ENCODE assay signal across 8 cellular contexts in the genomic region with DNA sequence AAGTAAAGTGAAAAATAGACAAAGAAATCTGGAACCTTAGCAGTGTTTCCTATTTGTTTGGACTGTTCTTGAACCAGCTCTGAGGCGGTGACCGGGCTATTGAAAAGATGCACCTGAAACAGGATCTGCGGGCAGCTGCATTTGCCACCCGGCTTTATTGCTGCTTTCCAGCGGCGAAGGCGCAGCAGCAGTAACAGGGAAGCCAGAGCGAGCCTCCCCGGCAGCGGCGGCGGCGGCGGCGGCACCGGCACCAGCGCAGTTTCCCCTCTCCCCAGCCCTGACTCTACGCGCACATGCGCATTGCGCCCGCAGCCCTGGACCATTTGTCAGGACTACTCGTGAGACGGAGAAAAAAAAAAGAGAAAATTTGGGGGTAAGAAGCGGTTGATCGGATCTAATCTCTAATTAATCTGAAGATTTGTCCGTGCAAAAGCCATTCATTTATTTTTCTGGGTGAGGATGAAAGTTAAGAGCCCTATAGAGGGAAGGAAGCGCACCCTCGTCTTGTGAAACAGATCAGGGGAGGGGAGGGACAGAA. TPM values are rescaled to one million over a fixed set of nuclear protein-coding genes. Genes with fewer than 3 reads are reported as not detected.
DNase-seq lines count a peak whose midpoint lies in the region; ATAC-seq and TF ChIP-seq lines count a peak whose summit lies in the region.

Gene L3MBTL3 (plus strand): TSS at position 290 of the 538 bp plus-strand sequence. CDS start 24,119 bp downstream, outside the sequence.

- POLR2A ChIA-PET in activated CD8-positive, alpha-beta T cell treated with anti-CD3 and anti-CD28 coated beads for 36 hours (lab: Charles Lee) = interaction anchor here (0.9 kb wide), 1 partner anchor 11 kb away, joined by 3 read pairs; no protein-coding TSS in a partner anchor

- peaks cover 27% of the 10 kb centered on the region for H3K4me1 Mint-ChIP-seq in activated CD8-positive, alpha-beta T cell treated with anti-CD3 and anti-CD28 coated beads for 36 hours (ENCODE audit: low read depth)

- WGBS in ectodermal cell, 2 experiments = 1 to 2% methylated on average over 29 of the region's 29 CpGs

- H3K36me3 ChIP-seq in ectodermal cell (ENCODE audit: control insufficient read depth, insufficient read depth, low read length) (no peaks in the 10 kb centered on the region), lower lobe of right lung (no peaks in the 10 kb centered on the region)

- H3K4me1 ChIP-seq in ectodermal cell (ENCODE audit: control insufficient read depth, insufficient read depth, low read length) = no peaks in the 10 kb centered on the region
- H3K4me1 ChIP-seq in lower lobe of right lung = peaks cover 5% of the 10 kb centered on the region

- TF ChIP-seq CTCF in activated CD8-positive, alpha-beta T cell treated with anti-CD3 and anti-CD28 coated beads for 36 hours (IDR thresholded peaks at IDR 0.05) = no peak
- TF ChIP-seq CTCF in lower lobe of right lung (IDR thresholded peaks at IDR 0.05) = no peak

- CTCF ChIA-PET in activated CD8-positive, alpha-beta T cell treated with anti-CD3 and anti-CD28 coated beads for 36 hours (lab: Charles Lee) = no interaction called here

- DNase-seq in AG20443 (ENCODE audit: low spot score) (peak; percentile 96), NCI-H82 (lab: John Stamatoyannopoulos, UW) (peak; percentile 90), lower lobe of right lung (peak; percentile 93)
- DNase-seq in activated CD8-positive, alpha-beta T cell treated with anti-CD3 and anti-CD28 coated beads for 36 hours = peak; percentile 92
- peak; percentile 87 to 88 for DNase-seq in stimulated activated CD4-positive, alpha-beta T cell treated with anti-CD3 and anti-CD28 coated beads, Interleukin-4, amount 100 ng/mL, for 4 hours

- peak within 1 kb of the TSS; percentile 98 for H3K27ac Mint-ChIP-seq in activated CD8-positive, alpha-beta T cell treated with anti-CD3 and anti-CD28 coated beads for 36 hours

- peaks cover 7% of the 10 kb centered on the region for H3K36me3 Mint-ChIP-seq in activated CD8-positive, alpha-beta T cell treated with anti-CD3 and anti-CD28 coated beads for 36 hours (ENCODE audit: low read depth)

- intact Hi-C loops in activated CD8-positive, alpha-beta T cell treated with anti-CD3 and anti-CD28 coated beads for 36 hours (cut with micrococcal nuclease) = no loop called here
- intact Hi-C loops in lower lobe of right lung (cut with DNase I) = no loop called here

- no peaks in the 10 kb centered on the region for H3K27me3 Mint-ChIP-seq in activated CD8-positive, alpha-beta T cell treated with anti-CD3 and anti-CD28 coated beads for 36 hours

- no peaks in the 10 kb centered on the region for H3K9me3 Mint-ChIP-seq in activated CD8-positive, alpha-beta T cell treated with anti-CD3 and anti-CD28 coated beads for 36 hours

- H3K27me3 ChIP-seq in ectodermal cell (ENCODE audit: control insufficient read depth, insufficient read depth, low read length, poor library complexity, severe bottlenecking) = peaks cover 14% of the 10 kb centered on the region
- no peaks in the 10 kb centered on the region for H3K27me3 ChIP-seq in lower lobe of right lung (ENCODE audit: low read depth)

- H3K4me3 ChIP-seq in ectodermal cell (ENCODE audit: insufficient read depth, low read depth, low read length) = peak within 1 kb of the TSS; percentile 85
- peak within 1 kb of the TSS; percentile 81 for H3K4me3 ChIP-seq in lower lobe of right lung

- peak within 1 kb of the TSS; percentile 100 for H3K4me3 Mint-ChIP-seq in activated CD8-positive, alpha-beta T cell treated with anti-CD3 and anti-CD28 coated beads for 36 hours

- H3K9me3 ChIP-seq in ectodermal cell (ENCODE audit: control insufficient read depth, low read length) = no peaks in the 10 kb centered on the region
- H3K9me3 ChIP-seq in lower lobe of right lung = no peaks in the 10 kb centered on the region

- ATAC-seq in GM19324 (IDR thresholded peaks at IDR 0.05; ENCODE audit: low FRiP score, unreplicated experiment) (peak; percentile 67), HG03442 (IDR thresholded peaks at IDR 0.05; ENCODE audit: unreplicated experiment) (peak; percentile 73), lower lobe of right lung (peak; percentile 91 to 93)
- peak; percentile 78 for ATAC-seq in activated CD8-positive, alpha-beta T cell treated with anti-CD3 and anti-CD28 coated beads for 36 hours

- peak within 1 kb of the TSS; percentile 11 for H3K27ac ChIP-seq in ectodermal cell (ENCODE audit: insufficient read depth, low read depth, low read length, poor library complexity, severe bottlenecking)
- H3K27ac ChIP-seq in lower lobe of right lung = peak within 1 kb of the TSS; percentile 76

RNA-seq across cellular contexts. Expression of gene L3MBTL3, which starts in this region (rescaled TPM):
- 10 to 100 TPM; 13.5 to 14.9 TPM for total RNA-seq in activated CD8-positive, alpha-beta T cell treated with anti-CD3 and anti-CD28 coated beads for 36 hours
- polyA plus RNA-seq in ectodermal cell (2013, experiment 1 of 4) = 17.4 TPM
- 12.3 TPM for polyA plus RNA-seq in ectodermal cell (2013, experiment 2 of 4)
- 11.4 TPM for polyA plus RNA-seq in ectodermal cell (2013, experiment 3 of 4)
- 12.1 TPM for polyA plus RNA-seq in ectodermal cell (2013, experiment 4 of 4)
- total RNA-seq in lower lobe of right lung = 11.8 TPM

Comparison
In these comparisons a context has a peak if more than half of its experiments do, and no peak if none do; other contexts are left out.
1. Peak in every context shown above with its lines: DNase-seq, ATAC-seq, H3K4me3 ChIP-seq and H3K27ac ChIP-seq.